In genomic region chr1:39775676-39776399, GRCh38 we compare ENCODE assay signal across 11 cellular contexts. TPM values are rescaled to one million over a fixed set of nuclear protein-coding genes. Genes with fewer than 3 reads are reported as not detected.
DNase-seq lines count a peak whose midpoint lies in the region; ATAC-seq, FAIRE-seq and TF ChIP-seq lines count a peak whose summit lies in the region.
"Not testable (repeated sequence)": the region's sequence is repeated elsewhere in the genome, so short reads cannot be mapped to it uniquely, and the experiment has no call there.
"Had no signal": no experiment of that assay in that cellular context is flagged by ENCODE, and none has a peak within 500 bp of the region (broad histone marks: within the 10 kb centered on the region; RNA-seq: fewer than 3 reads in every experiment).

No MANE protein-coding gene starts in this region.

- peaks cover 36 to 50% (median 43%) of the 10 kb centered on the region in 10 experiments for H3K4me1 ChIP-seq in BLaER1 treated with 17β-estradiol and CSF1 and Interleukin-3, amounts not matched to agents 10 nM and 100 nM
- peaks cover 13% of the 10 kb centered on the region for H3K4me1 ChIP-seq in GM12878 (ENCODE audit: control insufficient read depth, insufficient read depth, low read length)

- POLR2A ChIA-PET in GM12878 (lab: Charles Lee), result not testable (repeated sequence)

- 20% methylated on average over 8 of the region's 20 CpGs for WGBS in GM12878 (ENCODE audit: insufficient coverage, insufficient replicate concordance, low lambda C conversion rate, missing lambda C conversion rate)

- not testable (repeated sequence) for H2AFZ ChIP-seq in GM12878 (ENCODE audit: control insufficient read depth, low read depth, low read length)

- not testable (repeated sequence) for TF ChIP-seq CTCF in GM12878 (IDR thresholded peaks at IDR 0.05 in 2 of 3, conservative IDR thresholded peaks at IDR 0.05 in 1 of 3; ENCODE audit: control insufficient read depth in 2 of 3, extremely low read depth in 1 of 3, insufficient read depth in 1 of 3, low read depth in 3 of 3, low read length in 3 of 3)

- H3K9ac ChIP-seq in BLaER1 treated with 17β-estradiol and CSF1 and Interleukin-3, amounts not matched to agents 10 nM and 100 nM, result peak overlapping the region; percentile 33 to 75 (median 54); a peak in 16 of 22 replicates
- H3K9ac ChIP-seq in GM12878 (ENCODE audit: control insufficient read depth, insufficient read depth, low read length), result not testable (repeated sequence)

- not testable (repeated sequence) for DNase-seq in GM12878 (ENCODE audit: low read depth, low spot score)
- peak; percentile 57 for DNase-seq in mesenteric fat pad (ENCODE audit: low spot score)

- TF ChIP-seq EP300 in GM12878 (IDR thresholded peaks at IDR 0.05; ENCODE audit: borderline replicate concordance in 1 of 2, control insufficient read depth in 1 of 2, low read depth in 2 of 2, low read length in 2 of 2), result not testable (repeated sequence)

- not testable (repeated sequence) for H3K9me3 ChIP-seq in BLaER1 treated with 17β-estradiol and CSF1 and Interleukin-3, amounts not matched to agents 10 nM and 100 nM (replicated peaks in 1 of 11); GM12878 (replicated peaks; ENCODE audit: control insufficient read depth, insufficient read depth, low read length)

- intact Hi-C loops in GM12878 (cut with micrococcal nuclease; ENCODE audit: unreplicated experiment), result not testable (repeated sequence)

- in situ Hi-C loops in GM12878 (cut with MboI), result not testable (repeated sequence)

- ATAC-seq in GM19023 (IDR thresholded peaks at IDR 0.05; ENCODE audit: unreplicated experiment), result peak; percentile 36
- ATAC-seq in GM21825 (IDR thresholded peaks at IDR 0.05; ENCODE audit: unreplicated experiment), result peak; percentile 44
- peak; percentile 21 for ATAC-seq in HG02885 (IDR thresholded peaks at IDR 0.05; ENCODE audit: poor library complexity, unreplicated experiment)
- peak; percentile 8 for ATAC-seq in HG03457 (IDR thresholded peaks at IDR 0.05; ENCODE audit: unreplicated experiment)
- ATAC-seq in GM12878, result peak; percentile 61
- peak; percentile 58 for ATAC-seq in stimulated activated memory B cell treated with anti-CD40 and anti-IgM and Interleukin-4, amounts not matched to agents 10 μg/mL and 1 μg/mL and 100 μg/mL, for 72 hours

- not testable (repeated sequence) for H3K27me3 Mint-ChIP-seq in stimulated activated memory B cell treated with anti-CD40 and anti-IgM and Interleukin-4, amounts not matched to agents 10 μg/mL and 1 μg/mL and 100 μg/mL, for 72 hours

- SMC1A ChIA-PET in GM12878 (lab: Charles Lee; ENCODE audit: uncharacterized antibody, unreplicated experiment), result not testable (repeated sequence)

- peaks cover 4 to 14% (median 7%) of the 10 kb centered on the region in 11 experiments; a peak in 21 of 22 replicates for H3K27me3 ChIP-seq in BLaER1 treated with 17β-estradiol and CSF1 and Interleukin-3, amounts not matched to agents 10 nM and 100 nM
- H3K27me3 ChIP-seq in GM12878 (replicated peaks in 1 of 2; ENCODE audit: control insufficient read depth in 2 of 2, insufficient read depth in 2 of 2, low read length in 1 of 2), result not testable (repeated sequence)

- not testable (repeated sequence) for TF ChIP-seq POLR2A in GM12878 (IDR thresholded peaks at IDR 0.05; ENCODE audit: low read depth, low read length)

- H3K9me3 Mint-ChIP-seq in stimulated activated memory B cell treated with anti-CD40 and anti-IgM and Interleukin-4, amounts not matched to agents 10 μg/mL and 1 μg/mL and 100 μg/mL, for 72 hours, result not testable (repeated sequence)

- H3K27ac ChIP-seq in BLaER1 treated with 17β-estradiol and CSF1 and Interleukin-3, amounts not matched to agents 10 nM and 100 nM, result peak overlapping the region in 10 of 11 experiments; percentile 56 to 81 (median 71); a peak in 20 of 22 replicates
- H3K27ac ChIP-seq in GM12878 (ENCODE audit: control insufficient read depth, insufficient read depth), result peak overlapping the region; percentile 22; the same call in 1 of the 2 replicates

- H3K4me3 Mint-ChIP-seq in stimulated activated memory B cell treated with anti-CD40 and anti-IgM and Interleukin-4, amounts not matched to agents 10 μg/mL and 1 μg/mL and 100 μg/mL, for 72 hours, result peak overlapping the region; percentile 49

- H3K4me1 Mint-ChIP-seq in stimulated activated memory B cell treated with anti-CD40 and anti-IgM and Interleukin-4, amounts not matched to agents 10 μg/mL and 1 μg/mL and 100 μg/mL, for 72 hours, result peaks cover 34% of the 10 kb centered on the region

- FAIRE-seq in GM12878 (lab: Jason Lieb, UNC), result peak; percentile 59

- peak overlapping the region; percentile 76 for H3K27ac Mint-ChIP-seq in stimulated activated memory B cell treated with anti-CD40 and anti-IgM and Interleukin-4, amounts not matched to agents 10 μg/mL and 1 μg/mL and 100 μg/mL, for 72 hours

- TF ChIP-seq RAD21 in GM12878 (IDR thresholded peaks at IDR 0.05; ENCODE audit: insufficient read depth, low read depth, low read length), result not testable (repeated sequence)

- not testable (repeated sequence) for H3K36me3 ChIP-seq in BLaER1 treated with 17β-estradiol and CSF1 and Interleukin-3, amounts not matched to agents 10 nM and 100 nM; GM12878 (ENCODE audit: control insufficient read depth in 2 of 2, insufficient read depth in 2 of 2, low read length in 1 of 2)

- peak overlapping the region in 4 of 10 experiments; percentile 3 to 38 (median 22); a peak in 6 of 20 replicates for H3K4me3 ChIP-seq in BLaER1 treated with 17β-estradiol and CSF1 and Interleukin-3, amounts not matched to agents 10 nM and 100 nM
- not testable (repeated sequence) for H3K4me3 ChIP-seq in GM12878

- not testable (repeated sequence) for H4K20me1 ChIP-seq in BLaER1 treated with 17β-estradiol and CSF1 and Interleukin-3, amounts not matched to agents 10 nM and 100 nM; GM12878 (ENCODE audit: control insufficient read depth, insufficient read depth)

- BruUV-seq in GM12878 (replicated peaks; lab: Mats Ljungman, UMichigan), result not testable (repeated sequence)

- RAD21 ChIA-PET in GM12878 (lab: Charles Lee; ENCODE audit: unreplicated experiment), result not testable (repeated sequence)

- H3K4me2 ChIP-seq in BLaER1 treated with 17β-estradiol and CSF1 and Interleukin-3, amounts not matched to agents 10 nM and 100 nM, result peak overlapping the region; percentile 77 to 91 (median 84)
- peak overlapping the region; percentile 48; the same call in 1 of the 2 replicates for H3K4me2 ChIP-seq in GM12878 (ENCODE audit: control insufficient read depth, insufficient read depth)

- CTCF ChIA-PET in GM12878 (lab: Yijun Ruan, JAX), result not testable (repeated sequence)

- not testable (repeated sequence) for H3K79me2 ChIP-seq in GM12878 (ENCODE audit: control insufficient read depth, insufficient read depth, low read length)

- not testable (repeated sequence) for H3K36me3 Mint-ChIP-seq in stimulated activated memory B cell treated with anti-CD40 and anti-IgM and Interleukin-4, amounts not matched to agents 10 μg/mL and 1 μg/mL and 100 μg/mL, for 72 hours

RNA-seq across cellular contexts. Expression of gene OXCT2, which starts 4.7 kb away (rescaled TPM):
- total RNA-seq in GM12878 (2013; cell fraction: nucleolus; rRNA removed), result 4.1 and 4.9 TPM in 2 replicates
- 0.79 and 1.1 TPM in 2 replicates for total RNA-seq in GM12878 (2014; rRNA removed)
- total RNA-seq in GM12878 (2014; rRNA removed; fragmentation: Illumina TruSeq; extraction: Trizol), result 0.69 and 1.0 TPM in 2 replicates
- 0.98 and 1.9 TPM in 2 replicates for total RNA-seq in GM12878 (2021)
- 0.43 TPM for polyA plus RNA-seq in GM12878 (2011; ENCODE audit: low read depth)
- 0.29 and 0.39 TPM in 2 replicates for polyA plus RNA-seq in GM12878 (2011; rRNA removed)
- 0.39 and 0.53 TPM in 2 replicates for polyA plus RNA-seq in GM12878 (2011; cell fraction: cytosol; rRNA removed)
- polyA plus RNA-seq in GM12878 (2011; cell fraction: nucleus; rRNA removed), result 1.9 and 2.1 TPM in 2 replicates
- 0.53 and 0.81 TPM in 2 replicates for polyA plus RNA-seq in GM12878 (2012)
- 0.13 and 0.57 TPM in 2 replicates for polyA plus RNA-seq in GM12878 (2014; fragmentation: Illumina TruSeq; extraction: Trizol)
- polyA plus RNA-seq in GM12878 (2014; fragmentation: Nextera tagmentation; extraction: Ambion mirVana), result under 1 TPM; 0.06 to 0.31 TPM
- 1.7 and 1.8 TPM in 2 replicates for polyA plus RNA-seq in GM12878 (2014; rRNA removed)
- polyA plus RNA-seq in GM12878 (2016; fragmentation: Nextera tagmentation; extraction: Ambion mirVana), result under 1 TPM; 0.40 to 0.60 TPM
- 0.44 and 0.72 TPM in 2 replicates for polyA minus RNA-seq in GM12878 (2011; rRNA and poly(A)+ RNA removed)
- polyA minus RNA-seq in GM12878 (2011; cell fraction: cytosol; rRNA and poly(A)+ RNA removed), result not detected in 2 replicates
- polyA minus RNA-seq in GM12878 (2011; cell fraction: nucleus; rRNA and poly(A)+ RNA removed), result 0.36 and 0.67 TPM in 2 replicates
- 0.87 TPM for total RNA-seq in mesenteric fat pad
- total RNA-seq: A172, MCF 10A had no signal

RNA-seq across cellular contexts. Expression of gene BMP8B, which starts 12.8 kb away (rescaled TPM):
- 1.2 and 2.0 TPM in 2 replicates for total RNA-seq in GM12878 (2013; cell fraction: nucleolus; rRNA removed)
- total RNA-seq in GM12878 (2014; rRNA removed) (0.71 and 1.2 TPM in 2 replicates), GM12878 (2014; rRNA removed; fragmentation: Illumina TruSeq; extraction: Trizol) (0.37 and 0.49 TPM in 2 replicates), GM12878 (2021) (1.2 TPM in 2 replicates), mesenteric fat pad (0.74 TPM)
- 0.71 TPM for polyA plus RNA-seq in GM12878 (2011; ENCODE audit: low read depth)
- polyA plus RNA-seq in GM12878 (2011; rRNA removed) (0.55 and 0.56 TPM in 2 replicates), GM12878 (2014; fragmentation: Illumina TruSeq; extraction: Trizol) (1.00 and 1.0 TPM in 2 replicates), GM12878 (2014; fragmentation: Nextera tagmentation; extraction: Ambion mirVana) (under 1 TPM; 0.23 to 0.37 TPM), GM12878 (2014; rRNA removed) (1.00 and 1.0 TPM in 2 replicates), GM12878 (2016; fragmentation: Nextera tagmentation; extraction: Ambion mirVana) (under 1 TPM; 0.09 to 0.23 TPM)
- polyA plus RNA-seq in GM12878 (2011; cell fraction: cytosol; rRNA removed), result 0.62 and 0.76 TPM in 2 replicates
- 0.96 and 1.1 TPM in 2 replicates for polyA plus RNA-seq in GM12878 (2011; cell fraction: nucleus; rRNA removed)
- 1.0 and 1.3 TPM in 2 replicates for polyA plus RNA-seq in GM12878 (2012)
- polyA minus RNA-seq in GM12878 (2011; rRNA and poly(A)+ RNA removed), result 0.88 and 1.1 TPM in 2 replicates
- 0.53 TPM in 1 of 2 replicates, not detected in the other for polyA minus RNA-seq in GM12878 (2011; cell fraction: cytosol; rRNA and poly(A)+ RNA removed)
- polyA minus RNA-seq in GM12878 (2011; cell fraction: nucleus; rRNA and poly(A)+ RNA removed), result 0.12 and 0.48 TPM in 2 replicates
- total RNA-seq: HFFc6 had no signal

RNA-seq across cellular contexts. Expression of gene PPIE, which starts 37.2 kb away (rescaled TPM):
- 75.9 and 77.7 TPM in 2 replicates for total RNA-seq in GM12878 (2013; cell fraction: nucleolus; rRNA removed)
- total RNA-seq in GM12878 (2014; rRNA removed), result 36.6 and 39.6 TPM in 2 replicates
- 46.6 and 48.0 TPM in 2 replicates for total RNA-seq in GM12878 (2014; rRNA removed; fragmentation: Illumina TruSeq; extraction: Trizol)
- total RNA-seq in GM12878 (2021), result 46.5 and 48.1 TPM in 2 replicates
- 34.9 TPM for polyA plus RNA-seq in GM12878 (2011; ENCODE audit: low read depth)
- polyA plus RNA-seq in GM12878 (2011; rRNA removed), result 77.8 and 81.1 TPM in 2 replicates
- polyA plus RNA-seq in GM12878 (2011; cell fraction: cytosol; rRNA removed), result 75.3 and 89.8 TPM in 2 replicates
- 111 and 126 TPM in 2 replicates for polyA plus RNA-seq in GM12878 (2011; cell fraction: nucleus; rRNA removed)
- 43.3 and 53.5 TPM in 2 replicates for polyA plus RNA-seq in GM12878 (2012)
- 53.4 and 58.7 TPM in 2 replicates for polyA plus RNA-seq in GM12878 (2014; fragmentation: Illumina TruSeq; extraction: Trizol)
- polyA plus RNA-seq in GM12878 (2014; fragmentation: Nextera tagmentation; extraction: Ambion mirVana), result 100 to 1,000 TPM; 130 to 163 TPM
- polyA plus RNA-seq in GM12878 (2014; rRNA removed), result 54.7 and 66.1 TPM in 2 replicates
- polyA plus RNA-seq in GM12878 (2016; fragmentation: Nextera tagmentation; extraction: Ambion mirVana), result 10 to 100 TPM; 74.1 to 78.7 TPM
- polyA minus RNA-seq in GM12878 (2011; rRNA and poly(A)+ RNA removed), result 46.6 and 47.5 TPM in 2 replicates
- polyA minus RNA-seq in GM12878 (2011; cell fraction: cytosol; rRNA and poly(A)+ RNA removed), result 10.6 and 11.1 TPM in 2 replicates
- 40.1 and 44.9 TPM in 2 replicates for polyA minus RNA-seq in GM12878 (2011; cell fraction: nucleus; rRNA and poly(A)+ RNA removed)
- 28.2 TPM for total RNA-seq in mesenteric fat pad

Comparison
In these comparisons a context has a peak if more than half of its experiments do, and no peak if none do; other contexts are left out.
1. ATAC-seq: peak in every context shown above with its lines; median percentile 61 in GM12878; 58 in stimulated activated memory B cell treated with anti-CD40 and anti-IgM and Interleukin-4, amounts not matched to agents 10 μg/mL and 1 μg/mL and 100 μg/mL, for 72 hours; 44 in GM21825; 36 in GM19023; 21 in HG02885; 8 in HG03457.